In genomic region chr1:12051361-12051760, GRCh38 we compare ENCODE assay signal across 10 cellular contexts. TPM values are rescaled to one million over a fixed set of nuclear protein-coding genes. Genes with fewer than 3 reads are reported as not detected.
"Had no signal": no experiment of that assay in that cellular context is flagged by ENCODE, and none has a peak within 500 bp of the region (broad histone marks: within the 10 kb centered on the region; RNA-seq: fewer than 3 reads in every experiment).

No MANE protein-coding gene starts in this region.

- H3K79me2 ChIP-seq: parathyroid adenoma had no signal

- DNase-seq: activated gamma-delta T cell treated with Interleukin-2 at 50 U/mL for 16 hours, esophagus squamous epithelium had no signal

- H3K9me3 ChIP-seq: ascending aorta, esophagus squamous epithelium, transverse colon had no signal

- H3K4me1 ChIP-seq: parathyroid adenoma had no signal

- H3K4me3 ChIP-seq: esophagus squamous epithelium, skin epidermis, transverse colon had no signal

- H3K27ac ChIP-seq: parathyroid adenoma, transverse colon had no signal

- H3K9ac ChIP-seq: parathyroid adenoma had no signal

- H3K27me3 ChIP-seq: ascending aorta had no signal

- H3K36me3 ChIP-seq: ascending aorta, esophagus squamous epithelium, transverse colon had no signal

RNA-seq across cellular contexts. Expression of gene TNFRSF8, which starts 11.7 kb away (rescaled TPM):
- total RNA-seq: bronchial epithelial cell, chondrocyte, dermis microvascular lymphatic vessel endothelial cell, renal cortical epithelial cell had no signal
